In genomic region chr1:247578946-247579460, GRCh38 we compare ENCODE assay signal across 36 cellular contexts. TPM values are rescaled to one million over a fixed set of nuclear protein-coding genes. Genes with fewer than 3 reads are reported as not detected.
"Had no signal": no experiment of that assay in that cellular context is flagged by ENCODE, and none has a peak within 500 bp of the region (broad histone marks: within the 10 kb centered on the region; RNA-seq: fewer than 3 reads in every experiment).

No MANE protein-coding gene starts in this region.

- H3K27me3 ChIP-seq: neural progenitor cell, ovary, suprapubic skin, testis, tibial artery, transverse colon, upper lobe of left lung, vagina had no signal

- H3K9me3 Mint-ChIP-seq: natural killer cell; nephron; neural progenitor cell; stimulated activated memory B cell treated with anti-CD40 and anti-IgM and Interleukin-4, amounts not matched to agents 10 μg/mL and 1 μg/mL and 100 μg/mL, for 72 hours; stimulated activated naive CD8-positive, alpha-beta T cell treated with anti-CD3 and anti-CD28 coated beads, Interleukin-15, amount 100 ng/mL, for 72 hours had no signal

- H3K4me1 ChIP-seq: neural progenitor cell, parathyroid adenoma, psoas muscle, spleen, suprapubic skin, testis, tibial artery, transverse colon, upper lobe of left lung, vagina had no signal

- H3K27ac ChIP-seq: neural progenitor cell, ovary, parathyroid adenoma, psoas muscle, skin epidermis, spleen, suprapubic skin, testis, tibial artery, transverse colon, upper lobe of left lung, vagina had no signal

- H3K4me3 ChIP-seq: neural progenitor cell, ovary, psoas muscle, skin epidermis, smooth muscle cell, spleen, suprapubic skin, testis, tibial artery, transverse colon, upper lobe of left lung, vagina had no signal

- H3K4me2 ChIP-seq: neural progenitor cell, smooth muscle cell had no signal

- H3K4me1 Mint-ChIP-seq: natural killer cell; nephron; neural progenitor cell; stimulated activated memory B cell treated with anti-CD40 and anti-IgM and Interleukin-4, amounts not matched to agents 10 μg/mL and 1 μg/mL and 100 μg/mL, for 72 hours; stimulated activated naive CD8-positive, alpha-beta T cell treated with anti-CD3 and anti-CD28 coated beads, Interleukin-15, amount 100 ng/mL, for 72 hours had no signal

- H3K9ac ChIP-seq: neural progenitor cell, parathyroid adenoma had no signal

- ATAC-seq: psoas muscle; right cardiac atrium; sciatic nerve; stimulated activated memory B cell treated with anti-CD40 and anti-IgM and Interleukin-4, amounts not matched to agents 10 μg/mL and 1 μg/mL and 100 μg/mL, for 72 hours; stimulated activated naive CD8-positive, alpha-beta T cell treated with anti-CD3 and anti-CD28 coated beads, Interleukin-15, amount 100 ng/mL, for 72 hours; stimulated activated naive CD8-positive, alpha-beta T cell treated with anti-CD3 and anti-CD28 coated beads, Interleukin-15, Interleukin-2, amounts not matched to agents 100 U/mL and 50 U/mL, for 24 hours had no signal

- H3K4me3 Mint-ChIP-seq: natural killer cell; nephron; neural progenitor cell; stimulated activated memory B cell treated with anti-CD40 and anti-IgM and Interleukin-4, amounts not matched to agents 10 μg/mL and 1 μg/mL and 100 μg/mL, for 72 hours; stimulated activated naive CD8-positive, alpha-beta T cell treated with anti-CD3 and anti-CD28 coated beads, Interleukin-15, amount 100 ng/mL, for 72 hours had no signal

- DNase-seq: natural killer cell; occipital lobe; ovary; posterior cingulate gyrus; psoas muscle; right cardiac atrium; spleen; stimulated activated CD4-positive, alpha-beta T cell treated with anti-CD3 and anti-CD28 coated beads, Interleukin-12 subunit alpha, Interleukin-12 subunit beta, amount 100 ng/mL, for 4 hours; stimulated activated CD4-positive, alpha-beta T cell treated with anti-CD3 and anti-CD28 coated beads, Interleukin-1b, Interleukin-23, amount 100 ng/mL, for 48 hours; stimulated activated CD4-positive, alpha-beta T cell treated with anti-CD3 and anti-CD28 coated beads, Interleukin-4, amount 100 ng/mL, for 1 hour; stimulated activated CD4-positive, alpha-beta T cell treated with anti-CD3 and anti-CD28 coated beads, Interleukin-4, amount 100 ng/mL, for 4 hours; stimulated activated CD8-positive, alpha-beta memory T cell treated with anti-CD3 and anti-CD28 coated beads, Interleukin-4, amount 100 ng/mL, for 48 hours; stimulated activated naive CD4-positive, alpha-beta T cell; stimulated activated naive CD8-positive, alpha-beta T cell treated with anti-CD3 and anti-CD28 coated beads, Interleukin-15, amount 100 ng/mL, for 72 hours; stimulated activated naive CD8-positive, alpha-beta T cell treated with anti-CD3 and anti-CD28 coated beads, Interleukin-15, Interleukin-2, amounts not matched to agents 100 U/mL and 50 U/mL, for 24 hours; substantia nigra; testis; tibial artery; transverse colon; upper lobe of left lung had no signal

- H3K27me3 Mint-ChIP-seq: progenitor cell of endocrine pancreas; stimulated activated naive CD8-positive, alpha-beta T cell treated with anti-CD3 and anti-CD28 coated beads, Interleukin-15, amount 100 ng/mL, for 72 hours had no signal

- H3K9me3 ChIP-seq: ovary, psoas muscle, spleen, suprapubic skin, testis, tibial artery, transverse colon, upper lobe of left lung, vagina had no signal

- H3K79me2 ChIP-seq: parathyroid adenoma had no signal

- H3K36me3 ChIP-seq: neural progenitor cell, ovary, spleen, suprapubic skin, tibial artery, transverse colon, upper lobe of left lung, vagina had no signal

- H3K27ac Mint-ChIP-seq: natural killer cell; nephron; neural progenitor cell; progenitor cell of endocrine pancreas; stimulated activated memory B cell treated with anti-CD40 and anti-IgM and Interleukin-4, amounts not matched to agents 10 μg/mL and 1 μg/mL and 100 μg/mL, for 72 hours; stimulated activated naive CD8-positive, alpha-beta T cell treated with anti-CD3 and anti-CD28 coated beads, Interleukin-15, amount 100 ng/mL, for 72 hours had no signal

- H3K36me3 Mint-ChIP-seq: natural killer cell; neural progenitor cell; stimulated activated memory B cell treated with anti-CD40 and anti-IgM and Interleukin-4, amounts not matched to agents 10 μg/mL and 1 μg/mL and 100 μg/mL, for 72 hours had no signal

- FAIRE-seq: urothelium cell line had no signal

- H2AFZ ChIP-seq: neural progenitor cell, parathyroid adenoma had no signal

RNA-seq across cellular contexts. Expression of gene OR2G2, which starts 9.2 kb away (rescaled TPM):
- total RNA-seq: natural killer cell, occipital lobe, osteoblast, ovary, progenitor cell of endocrine pancreas, psoas muscle, renal cortical epithelial cell, right cardiac atrium, sciatic nerve, smooth muscle cell, spleen, suprapubic skin, transverse colon, upper lobe of left lung, ureter, vagina had no signal
- polyA plus RNA-seq: neural cell, ovary, psoas muscle, right cardiac atrium, smooth muscle cell, spleen had no signal

RNA-seq across cellular contexts. Expression of gene OR2G3, which starts 26.4 kb away (rescaled TPM):
- total RNA-seq: natural killer cell, occipital lobe, osteoblast, ovary, progenitor cell of endocrine pancreas, psoas muscle, renal cortical epithelial cell, right cardiac atrium, sciatic nerve, smooth muscle cell, spleen, suprapubic skin, testis, transverse colon, upper lobe of left lung, ureter, vagina had no signal
- polyA plus RNA-seq: neural cell, ovary, psoas muscle, right cardiac atrium, smooth muscle cell, spleen, thymus had no signal

RNA-seq across cellular contexts. Expression of gene GCSAML, which starts 30.1 kb away (rescaled TPM):
- total RNA-seq: osteoblast, progenitor cell of endocrine pancreas, renal cortical epithelial cell, smooth muscle cell, suprapubic skin, vagina had no signal
- polyA plus RNA-seq: neural cell, right cardiac atrium, smooth muscle cell had no signal

RNA-seq across cellular contexts. Expression of gene OR2C3, which starts 42.8 kb away (rescaled TPM):
- total RNA-seq: natural killer cell, occipital lobe, osteoblast, progenitor cell of endocrine pancreas, psoas muscle, sciatic nerve, smooth muscle cell, suprapubic skin, transverse colon, vagina had no signal
- polyA plus RNA-seq: neural cell, smooth muscle cell had no signal
